In the genomic region with DNA sequence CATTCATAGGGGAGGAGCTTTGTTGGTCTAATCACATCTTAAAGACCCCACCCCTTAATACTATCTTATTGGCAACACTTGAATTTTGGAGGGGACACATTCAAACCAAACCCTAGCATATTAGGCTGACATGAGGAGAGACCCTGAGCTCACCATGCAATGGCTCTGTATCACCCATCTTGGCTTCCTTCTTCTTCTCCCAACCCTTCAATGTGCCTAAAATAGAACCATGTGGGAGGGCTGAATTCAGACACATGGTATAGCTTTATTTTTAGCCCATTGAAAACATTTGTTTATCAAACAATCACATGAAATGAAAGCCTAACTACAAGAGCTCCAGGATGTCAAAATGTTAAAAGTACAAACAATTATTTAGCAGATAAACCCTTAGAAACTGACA, we compare ENCODE assay signal across 24 cellular contexts.
"Had no signal": no experiment of that assay in that cellular context is flagged by ENCODE, and none has a peak within 500 bp of the region (broad histone marks: within the 10 kb centered on the region; RNA-seq: fewer than 3 reads in every experiment).

No MANE protein-coding gene starts in this region.

- ATAC-seq: effector memory CD8-positive, alpha-beta T cell; left colon; mucosa of descending colon; naive thymus-derived CD8-positive, alpha-beta T cell; stimulated activated memory B cell treated with anti-CD40 and anti-IgM and Interleukin-4, amounts not matched to agents 10 μg/mL and 1 μg/mL and 100 μg/mL, for 72 hours; stimulated activated naive CD8-positive, alpha-beta T cell treated with anti-CD3 and anti-CD28 coated beads, Interleukin-15, Interleukin-2, amounts not matched to agents 100 U/mL and 50 U/mL, for 24 hours had no signal

- H3K27ac ChIP-seq: esophagus squamous epithelium, neutrophil, parathyroid adenoma, sigmoid colon, skin epidermis, spleen, tibial artery had no signal

- DNase-seq: cerebellar nuclear complex; cortex of kidney; effector memory CD8-positive, alpha-beta T cell; erythroblast; esophagus squamous epithelium; foreskin melanocyte; glutamatergic neuron; heart right ventricle; hippocampal formation; left colon; mucosa of descending colon; naive thymus-derived CD8-positive, alpha-beta T cell; sigmoid colon; spleen; stimulated activated CD4-positive, alpha-beta T cell treated with anti-CD3 and anti-CD28 coated beads, Interleukin-4, amount 100 ng/mL, for 4 hours; stimulated activated naive CD8-positive, alpha-beta T cell treated with anti-CD3 and anti-CD28 coated beads, Interleukin-15, Interleukin-2, amounts not matched to agents 100 U/mL and 50 U/mL, for 24 hours; substantia nigra; testis; tibial artery had no signal

- H3K79me2 ChIP-seq: parathyroid adenoma had no signal

- H3K9me3 ChIP-seq: esophagus squamous epithelium, heart right ventricle, mucosa of descending colon, neutrophil, sigmoid colon, spleen, testis, tibial artery had no signal

- H3K4me1 ChIP-seq: esophagus squamous epithelium, parathyroid adenoma, sigmoid colon, spleen, tibial artery had no signal

- H2AFZ ChIP-seq: parathyroid adenoma had no signal

- H3K36me3 ChIP-seq: esophagus squamous epithelium, heart right ventricle, neutrophil, sigmoid colon, spleen, tibial artery had no signal

- H3K9ac ChIP-seq: parathyroid adenoma had no signal

- H3K27me3 ChIP-seq: esophagus squamous epithelium, heart right ventricle, neutrophil, sigmoid colon, spleen, testis, tibial artery had no signal

- H3K4me3 ChIP-seq: esophagus squamous epithelium, heart right ventricle, lung, mucosa of descending colon, sigmoid colon, skin epidermis, spleen, testis, tibial artery had no signal
